Comparison of ENCODE assay signal across 1 cellular context in the genomic region with DNA sequence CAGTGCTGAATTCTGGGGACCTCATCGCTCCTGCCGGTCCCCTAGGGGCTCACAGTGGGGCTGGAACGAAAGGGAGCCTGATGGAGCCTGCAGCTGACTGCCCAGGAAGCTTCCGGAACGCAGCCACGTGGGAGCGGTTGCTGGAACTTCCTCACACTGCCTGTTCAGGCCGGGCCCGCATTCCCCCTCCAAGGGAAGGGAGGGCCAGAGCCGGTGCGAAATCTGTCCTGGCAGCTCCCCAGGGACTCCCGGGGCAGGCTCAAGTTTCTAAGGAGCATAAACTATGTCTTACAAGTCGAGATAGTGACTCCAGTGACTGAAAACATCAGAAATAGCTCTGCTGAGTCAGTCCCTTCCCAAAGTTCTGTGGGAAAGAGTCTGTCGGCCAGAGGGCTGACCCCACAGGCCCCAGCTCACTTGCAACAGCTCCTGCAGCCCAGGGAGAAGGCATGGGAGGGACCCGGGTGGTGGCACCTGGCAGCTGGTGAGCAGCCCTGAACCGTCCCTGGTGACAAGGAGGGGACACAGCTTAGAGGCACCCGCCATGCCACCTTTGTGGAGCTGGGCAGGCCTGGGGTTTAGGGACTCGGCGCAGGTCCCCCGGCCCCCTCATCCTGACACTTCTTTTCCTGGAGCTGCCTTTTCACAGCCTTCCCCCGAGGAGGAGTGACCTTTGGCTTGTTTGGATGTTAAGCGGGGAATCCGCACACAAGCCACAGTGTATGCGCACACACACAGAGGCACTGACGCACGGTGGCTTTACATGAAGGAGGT.
A peak's percentile ranks its signal among the peaks of the same experiment; 100 is the strongest.
TF ChIP-seq lines count a peak whose summit lies in the region.

No MANE protein-coding gene starts in this region.

TF ChIP-seq in K562, 482 proteins besides CTCF, POLR2A, EP300 and RAD21 (continued from another document and continues in another):
- TF ChIP-seq AFF4 (CRISPR knock-in tag; IDR thresholded peaks at IDR 0.05) = no peak
- TF ChIP-seq E2F1 (CRISPR knock-in tag; IDR thresholded peaks at IDR 0.05) = no peak
- TF ChIP-seq, protein P1, sequence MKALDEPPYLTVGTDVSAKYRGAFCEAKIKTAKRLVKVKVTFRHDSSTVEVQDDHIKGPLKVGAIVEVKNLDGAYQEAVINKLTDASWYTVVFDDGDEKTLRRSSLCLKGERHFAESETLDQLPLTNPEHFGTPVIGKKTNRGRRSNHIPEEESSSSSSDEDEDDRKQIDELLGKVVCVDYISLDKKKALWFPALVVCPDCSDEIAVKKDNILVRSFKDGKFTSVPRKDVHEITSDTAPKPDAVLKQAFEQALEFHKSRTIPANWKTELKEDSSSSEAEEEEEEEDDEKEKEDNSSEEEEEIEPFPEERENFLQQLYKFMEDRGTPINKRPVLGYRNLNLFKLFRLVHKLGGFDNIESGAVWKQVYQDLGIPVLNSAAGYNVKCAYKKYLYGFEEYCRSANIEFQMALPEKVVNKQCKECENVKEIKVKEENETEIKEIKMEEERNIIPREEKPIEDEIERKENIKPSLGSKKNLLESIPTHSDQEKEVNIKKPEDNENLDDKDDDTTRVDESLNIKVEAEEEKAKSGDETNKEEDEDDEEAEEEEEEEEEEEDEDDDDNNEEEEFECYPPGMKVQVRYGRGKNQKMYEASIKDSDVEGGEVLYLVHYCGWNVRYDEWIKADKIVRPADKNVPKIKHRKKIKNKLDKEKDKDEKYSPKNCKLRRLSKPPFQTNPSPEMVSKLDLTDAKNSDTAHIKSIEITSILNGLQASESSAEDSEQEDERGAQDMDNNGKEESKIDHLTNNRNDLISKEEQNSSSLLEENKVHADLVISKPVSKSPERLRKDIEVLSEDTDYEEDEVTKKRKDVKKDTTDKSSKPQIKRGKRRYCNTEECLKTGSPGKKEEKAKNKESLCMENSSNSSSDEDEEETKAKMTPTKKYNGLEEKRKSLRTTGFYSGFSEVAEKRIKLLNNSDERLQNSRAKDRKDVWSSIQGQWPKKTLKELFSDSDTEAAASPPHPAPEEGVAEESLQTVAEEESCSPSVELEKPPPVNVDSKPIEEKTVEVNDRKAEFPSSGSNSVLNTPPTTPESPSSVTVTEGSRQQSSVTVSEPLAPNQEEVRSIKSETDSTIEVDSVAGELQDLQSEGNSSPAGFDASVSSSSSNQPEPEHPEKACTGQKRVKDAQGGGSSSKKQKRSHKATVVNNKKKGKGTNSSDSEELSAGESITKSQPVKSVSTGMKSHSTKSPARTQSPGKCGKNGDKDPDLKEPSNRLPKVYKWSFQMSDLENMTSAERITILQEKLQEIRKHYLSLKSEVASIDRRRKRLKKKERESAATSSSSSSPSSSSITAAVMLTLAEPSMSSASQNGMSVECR (CRISPR knock-in tag; IDR thresholded peaks at IDR 0.05) = peak; percentile 68
- no peak for TF ChIP-seq XRCC4 (IDR thresholded peaks at IDR 0.05; ENCODE audit: extremely low read depth, insufficient read depth, insufficient read length)
- no peak for TF ChIP-seq OTX1 (CRISPR knock-in tag; IDR thresholded peaks at IDR 0.05)
- TF ChIP-seq, protein P2, sequence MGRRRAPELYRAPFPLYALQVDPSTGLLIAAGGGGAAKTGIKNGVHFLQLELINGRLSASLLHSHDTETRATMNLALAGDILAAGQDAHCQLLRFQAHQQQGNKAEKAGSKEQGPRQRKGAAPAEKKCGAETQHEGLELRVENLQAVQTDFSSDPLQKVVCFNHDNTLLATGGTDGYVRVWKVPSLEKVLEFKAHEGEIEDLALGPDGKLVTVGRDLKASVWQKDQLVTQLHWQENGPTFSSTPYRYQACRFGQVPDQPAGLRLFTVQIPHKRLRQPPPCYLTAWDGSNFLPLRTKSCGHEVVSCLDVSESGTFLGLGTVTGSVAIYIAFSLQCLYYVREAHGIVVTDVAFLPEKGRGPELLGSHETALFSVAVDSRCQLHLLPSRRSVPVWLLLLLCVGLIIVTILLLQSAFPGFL (CRISPR knock-in tag; IDR thresholded peaks at IDR 0.05) = no peak
- TF ChIP-seq CGGBP1 (CRISPR knock-in tag; IDR thresholded peaks at IDR 0.05) = no peak
- TF ChIP-seq CTBP1 (IDR thresholded peaks at IDR 0.05; ENCODE audit: borderline replicate concordance) = peak; percentile 57; the same call in 1 of the 2 replicates
- no peak for TF ChIP-seq NFATC3 (IDR thresholded peaks at IDR 0.05)
- TF ChIP-seq CBX8 (IDR thresholded peaks at IDR 0.05; ENCODE audit: borderline replicate concordance, extremely low read depth, low read depth, low read length, poor library complexity, severe bottlenecking) = no peak
- no peak for TF ChIP-seq ZNF146 (CRISPR knock-in tag; IDR thresholded peaks at IDR 0.05; ENCODE audit: unreplicated experiment)
- no peak; the same call in 1 of the 2 replicates for TF ChIP-seq ZNF311 (CRISPR knock-in tag; IDR thresholded peaks at IDR 0.05)
- no peak for TF ChIP-seq DDX20 (tag; IDR thresholded peaks at IDR 0.05; ENCODE audit: low read depth)
- TF ChIP-seq ZNF583 (CRISPR knock-in tag; IDR thresholded peaks at IDR 0.05) = peak; percentile 28; the same call in 1 of the 2 replicates
- TF ChIP-seq ZBTB9 (CRISPR knock-in tag; IDR thresholded peaks at IDR 0.05) = 0 out of 2 replicates have a peak, but pooled peaks have one; percentile 30
- peak; percentile 61 for TF ChIP-seq NFIC (IDR thresholded peaks at IDR 0.05)
- TF ChIP-seq MAFF (IDR thresholded peaks at IDR 0.05; ENCODE audit: low read length) = peak; percentile 68
- TF ChIP-seq ETS1 (conservative IDR thresholded peaks at IDR 0.05; ENCODE audit: control insufficient read depth, low read depth, low read length) = peak; percentile 38; the same call in 1 of the 2 replicates
- no peak for TF ChIP-seq EGR1 (conservative IDR thresholded peaks at IDR 0.05)
- TF ChIP-seq XRCC5 (IDR thresholded peaks at IDR 0.05; ENCODE audit: low read depth, low read length) = no peak
- TF ChIP-seq FOXA1 (IDR thresholded peaks at IDR 0.05; ENCODE audit: borderline replicate concordance) = no peak
- TF ChIP-seq, protein P3, sequence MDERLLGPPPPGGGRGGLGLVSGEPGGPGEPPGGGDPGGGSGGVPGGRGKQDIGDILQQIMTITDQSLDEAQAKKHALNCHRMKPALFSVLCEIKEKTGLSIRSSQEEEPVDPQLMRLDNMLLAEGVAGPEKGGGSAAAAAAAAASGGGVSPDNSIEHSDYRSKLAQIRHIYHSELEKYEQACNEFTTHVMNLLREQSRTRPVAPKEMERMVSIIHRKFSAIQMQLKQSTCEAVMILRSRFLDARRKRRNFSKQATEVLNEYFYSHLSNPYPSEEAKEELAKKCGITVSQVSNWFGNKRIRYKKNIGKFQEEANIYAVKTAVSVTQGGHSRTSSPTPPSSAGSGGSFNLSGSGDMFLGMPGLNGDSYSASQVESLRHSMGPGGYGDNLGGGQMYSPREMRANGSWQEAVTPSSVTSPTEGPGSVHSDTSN (CRISPR knock-in tag; IDR thresholded peaks at IDR 0.05; ENCODE audit: low read depth) = no peak
- TF ChIP-seq, protein P3 (tag; conservative IDR thresholded peaks at IDR 0.05; ENCODE audit: low read depth) = peak; percentile 71
- TF ChIP-seq PATZ1 (CRISPR knock-in tag; IDR thresholded peaks at IDR 0.05; ENCODE audit: borderline replicate concordance) = no peak
- 0 out of 2 replicates have a peak, but pooled peaks have one; percentile 24 for TF ChIP-seq ZNF232 (CRISPR knock-in tag; IDR thresholded peaks at IDR 0.05)
- 0 out of 2 replicates have a peak, but pooled peaks have one; percentile 20 for TF ChIP-seq CBFA2T2 (conservative IDR thresholded peaks at IDR 0.05)
- TF ChIP-seq KAT8 (IDR thresholded peaks at IDR 0.05; ENCODE audit: low read depth) = no peak
- TF ChIP-seq POLR2AphosphoS2 (IDR thresholded peaks at IDR 0.05; ENCODE audit: low read length) = no peak
- TF ChIP-seq GATAD2B (IDR thresholded peaks at IDR 0.05; ENCODE audit: borderline replicate concordance) = no peak
- no peak for TF ChIP-seq PTBP1 (IDR thresholded peaks at IDR 0.05; ENCODE audit: low read depth, low read length)
- TF ChIP-seq ZFX (CRISPR knock-in tag; IDR thresholded peaks at IDR 0.05) = peak; percentile 92
- 0 out of 2 replicates have a peak, but pooled peaks have one; percentile 56 for TF ChIP-seq ZNF197 (CRISPR knock-in tag; IDR thresholded peaks at IDR 0.05; ENCODE audit: low read depth)
- TF ChIP-seq ZNF436 (CRISPR knock-in tag; IDR thresholded peaks at IDR 0.05) = no peak
- no peak for TF ChIP-seq ZNF274 (IDR thresholded peaks at IDR 0.05; ENCODE audit: borderline replicate concordance, low read depth, low read length)
